1 cellular context compared by ENCODE assay signal in the genomic region with DNA sequence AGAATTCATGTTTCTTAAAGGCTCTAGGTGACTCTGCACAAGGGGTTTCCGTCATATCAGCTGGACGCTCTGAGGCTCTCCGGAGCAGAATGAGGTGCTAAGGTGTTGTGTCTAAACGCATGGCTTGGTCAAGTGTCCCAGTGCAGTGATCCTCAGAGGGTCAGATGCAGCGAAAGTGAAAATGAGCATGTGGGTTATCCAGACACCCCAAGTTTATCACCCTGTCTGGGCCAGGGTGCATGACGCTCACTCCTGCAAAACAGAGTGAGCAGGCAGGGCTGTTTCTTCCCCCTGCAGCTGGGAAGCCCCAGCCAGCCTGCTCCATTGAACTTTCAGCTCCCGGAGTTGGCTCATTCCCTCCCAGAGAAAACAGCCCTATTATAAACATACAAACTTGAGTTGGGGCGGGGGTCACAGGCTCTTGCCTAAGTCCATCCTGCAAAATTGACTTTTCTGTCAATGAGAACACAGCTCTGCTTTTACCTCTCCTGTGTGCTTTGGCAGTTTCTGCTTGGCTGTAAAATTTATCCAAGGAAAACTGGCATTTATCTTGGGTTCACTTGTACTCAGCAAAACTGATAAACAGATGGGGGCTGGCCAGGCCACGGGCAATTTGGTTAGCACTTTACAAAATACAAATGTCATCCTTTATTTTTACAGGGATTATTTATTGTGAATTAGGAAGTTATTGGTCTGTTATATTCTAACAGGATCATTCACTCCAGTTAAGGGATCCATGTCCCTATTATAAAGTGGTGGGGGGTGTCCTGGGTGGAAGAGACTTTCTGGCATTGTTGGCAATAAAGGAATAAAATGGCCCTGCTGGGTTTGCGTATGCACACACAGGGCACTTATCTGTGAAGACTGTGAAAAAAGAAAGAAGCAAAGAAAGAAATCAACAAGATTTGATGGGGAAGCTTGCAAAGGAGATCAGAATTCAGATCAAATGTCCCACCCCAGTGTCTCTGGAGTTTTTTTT.
TF ChIP-seq lines count a peak whose summit lies in the region.

No MANE protein-coding gene starts in this region.

TF ChIP-seq in HepG2, 621 proteins besides CTCF, POLR2A, EP300 and RAD21 (continued from another document and continues in another):
- peak; percentile 70 for TF ChIP-seq ARNT2 (CRISPR knock-in tag; IDR thresholded peaks at IDR 0.05; ENCODE audit: low read depth)
- no peak for TF ChIP-seq RORA (CRISPR knock-in tag; IDR thresholded peaks at IDR 0.05)
- TF ChIP-seq ZNF879 (CRISPR knock-in tag; IDR thresholded peaks at IDR 0.05), result peak; percentile 45
- TF ChIP-seq SMAD9 (CRISPR knock-in tag; IDR thresholded peaks at IDR 0.05), result no peak; the same call in 1 of the 2 replicates
- TF ChIP-seq, protein P1, sequence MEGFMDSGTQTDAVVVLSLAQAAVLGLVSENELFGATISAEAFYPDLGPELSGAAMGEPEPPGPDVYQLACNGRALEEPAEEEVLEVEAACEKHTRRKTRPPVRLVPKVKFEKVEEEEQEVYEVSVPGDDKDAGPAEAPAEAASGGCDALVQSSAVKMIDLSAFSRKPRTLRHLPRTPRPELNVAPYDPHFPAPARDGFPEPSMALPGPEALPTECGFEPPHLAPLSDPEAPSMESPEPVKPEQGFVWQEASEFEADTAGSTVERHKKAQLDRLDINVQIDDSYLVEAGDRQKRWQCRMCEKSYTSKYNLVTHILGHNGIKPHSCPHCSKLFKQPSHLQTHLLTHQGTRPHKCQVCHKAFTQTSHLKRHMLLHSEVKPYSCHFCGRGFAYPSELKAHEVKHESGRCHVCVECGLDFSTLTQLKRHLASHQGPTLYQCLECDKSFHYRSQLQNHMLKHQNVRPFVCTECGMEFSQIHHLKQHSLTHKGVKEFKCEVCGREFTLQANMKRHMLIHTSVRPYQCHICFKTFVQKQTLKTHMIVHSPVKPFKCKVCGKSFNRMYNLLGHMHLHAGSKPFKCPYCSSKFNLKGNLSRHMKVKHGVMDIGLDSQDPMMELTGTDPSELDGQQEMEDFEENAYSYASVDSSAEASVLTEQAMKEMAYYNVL (CRISPR knock-in tag; IDR thresholded peaks at IDR 0.05; ENCODE audit: borderline replicate concordance), result peak; percentile 95
- TF ChIP-seq, protein P2, sequence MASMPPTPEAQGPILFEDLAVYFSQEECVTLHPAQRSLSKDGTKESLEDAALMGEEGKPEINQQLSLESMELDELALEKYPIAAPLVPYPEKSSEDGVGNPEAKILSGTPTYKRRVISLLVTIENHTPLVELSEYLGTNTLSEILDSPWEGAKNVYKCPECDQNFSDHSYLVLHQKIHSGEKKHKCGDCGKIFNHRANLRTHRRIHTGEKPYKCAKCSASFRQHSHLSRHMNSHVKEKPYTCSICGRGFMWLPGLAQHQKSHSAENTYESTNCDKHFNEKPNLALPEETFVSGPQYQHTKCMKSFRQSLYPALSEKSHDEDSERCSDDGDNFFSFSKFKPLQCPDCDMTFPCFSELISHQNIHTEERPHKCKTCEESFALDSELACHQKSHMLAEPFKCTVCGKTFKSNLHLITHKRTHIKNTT (CRISPR knock-in tag; IDR thresholded peaks at IDR 0.05), result 0 out of 2 replicates have a peak, but pooled peaks have one; percentile 11
- no peak for TF ChIP-seq GTF3A (CRISPR knock-in tag; conservative IDR thresholded peaks at IDR 0.05)
- TF ChIP-seq, protein P3, sequence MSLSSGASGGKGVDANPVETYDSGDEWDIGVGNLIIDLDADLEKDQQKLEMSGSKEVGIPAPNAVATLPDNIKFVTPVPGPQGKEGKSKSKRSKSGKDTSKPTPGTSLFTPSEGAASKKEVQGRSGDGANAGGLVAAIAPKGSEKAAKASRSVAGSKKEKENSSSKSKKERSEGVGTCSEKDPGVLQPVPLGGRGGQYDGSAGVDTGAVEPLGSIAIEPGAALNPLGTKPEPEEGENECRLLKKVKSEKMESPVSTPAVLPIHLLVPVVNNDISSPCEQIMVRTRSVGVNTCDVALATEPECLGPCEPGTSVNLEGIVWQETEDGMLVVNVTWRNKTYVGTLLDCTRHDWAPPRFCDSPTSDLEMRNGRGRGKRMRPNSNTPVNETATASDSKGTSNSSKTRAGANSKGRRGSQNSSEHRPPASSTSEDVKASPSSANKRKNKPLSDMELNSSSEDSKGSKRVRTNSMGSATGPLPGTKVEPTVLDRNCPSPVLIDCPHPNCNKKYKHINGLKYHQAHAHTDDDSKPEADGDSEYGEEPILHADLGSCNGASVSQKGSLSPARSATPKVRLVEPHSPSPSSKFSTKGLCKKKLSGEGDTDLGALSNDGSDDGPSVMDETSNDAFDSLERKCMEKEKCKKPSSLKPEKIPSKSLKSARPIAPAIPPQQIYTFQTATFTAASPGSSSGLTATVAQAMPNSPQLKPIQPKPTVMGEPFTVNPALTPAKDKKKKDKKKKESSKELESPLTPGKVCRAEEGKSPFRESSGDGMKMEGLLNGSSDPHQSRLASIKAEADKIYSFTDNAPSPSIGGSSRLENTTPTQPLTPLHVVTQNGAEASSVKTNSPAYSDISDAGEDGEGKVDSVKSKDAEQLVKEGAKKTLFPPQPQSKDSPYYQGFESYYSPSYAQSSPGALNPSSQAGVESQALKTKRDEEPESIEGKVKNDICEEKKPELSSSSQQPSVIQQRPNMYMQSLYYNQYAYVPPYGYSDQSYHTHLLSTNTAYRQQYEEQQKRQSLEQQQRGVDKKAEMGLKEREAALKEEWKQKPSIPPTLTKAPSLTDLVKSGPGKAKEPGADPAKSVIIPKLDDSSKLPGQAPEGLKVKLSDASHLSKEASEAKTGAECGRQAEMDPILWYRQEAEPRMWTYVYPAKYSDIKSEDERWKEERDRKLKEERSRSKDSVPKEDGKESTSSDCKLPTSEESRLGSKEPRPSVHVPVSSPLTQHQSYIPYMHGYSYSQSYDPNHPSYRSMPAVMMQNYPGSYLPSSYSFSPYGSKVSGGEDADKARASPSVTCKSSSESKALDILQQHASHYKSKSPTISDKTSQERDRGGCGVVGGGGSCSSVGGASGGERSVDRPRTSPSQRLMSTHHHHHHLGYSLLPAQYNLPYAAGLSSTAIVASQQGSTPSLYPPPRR (CRISPR knock-in tag; IDR thresholded peaks at IDR 0.05; ENCODE audit: borderline replicate concordance), result peak; percentile 88; the same call in 1 of the 2 replicates
- TF ChIP-seq, protein P4, sequence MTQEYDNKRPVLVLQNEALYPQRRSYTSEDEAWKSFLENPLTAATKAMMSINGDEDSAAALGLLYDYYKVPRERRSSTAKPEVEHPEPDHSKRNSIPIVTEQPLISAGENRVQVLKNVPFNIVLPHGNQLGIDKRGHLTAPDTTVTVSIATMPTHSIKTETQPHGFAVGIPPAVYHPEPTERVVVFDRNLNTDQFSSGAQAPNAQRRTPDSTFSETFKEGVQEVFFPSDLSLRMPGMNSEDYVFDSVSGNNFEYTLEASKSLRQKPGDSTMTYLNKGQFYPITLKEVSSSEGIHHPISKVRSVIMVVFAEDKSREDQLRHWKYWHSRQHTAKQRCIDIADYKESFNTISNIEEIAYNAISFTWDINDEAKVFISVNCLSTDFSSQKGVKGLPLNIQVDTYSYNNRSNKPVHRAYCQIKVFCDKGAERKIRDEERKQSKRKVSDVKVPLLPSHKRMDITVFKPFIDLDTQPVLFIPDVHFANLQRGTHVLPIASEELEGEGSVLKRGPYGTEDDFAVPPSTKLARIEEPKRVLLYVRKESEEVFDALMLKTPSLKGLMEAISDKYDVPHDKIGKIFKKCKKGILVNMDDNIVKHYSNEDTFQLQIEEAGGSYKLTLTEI (CRISPR knock-in tag; conservative IDR thresholded peaks at IDR 0.05), result no peak
- TF ChIP-seq ZNF44 (CRISPR knock-in tag; IDR thresholded peaks at IDR 0.05), result 0 out of 2 replicates have a peak, but pooled peaks have one; percentile 26
- no peak for TF ChIP-seq KDM4B (CRISPR knock-in tag; IDR thresholded peaks at IDR 0.05)
- TF ChIP-seq, protein P5, sequence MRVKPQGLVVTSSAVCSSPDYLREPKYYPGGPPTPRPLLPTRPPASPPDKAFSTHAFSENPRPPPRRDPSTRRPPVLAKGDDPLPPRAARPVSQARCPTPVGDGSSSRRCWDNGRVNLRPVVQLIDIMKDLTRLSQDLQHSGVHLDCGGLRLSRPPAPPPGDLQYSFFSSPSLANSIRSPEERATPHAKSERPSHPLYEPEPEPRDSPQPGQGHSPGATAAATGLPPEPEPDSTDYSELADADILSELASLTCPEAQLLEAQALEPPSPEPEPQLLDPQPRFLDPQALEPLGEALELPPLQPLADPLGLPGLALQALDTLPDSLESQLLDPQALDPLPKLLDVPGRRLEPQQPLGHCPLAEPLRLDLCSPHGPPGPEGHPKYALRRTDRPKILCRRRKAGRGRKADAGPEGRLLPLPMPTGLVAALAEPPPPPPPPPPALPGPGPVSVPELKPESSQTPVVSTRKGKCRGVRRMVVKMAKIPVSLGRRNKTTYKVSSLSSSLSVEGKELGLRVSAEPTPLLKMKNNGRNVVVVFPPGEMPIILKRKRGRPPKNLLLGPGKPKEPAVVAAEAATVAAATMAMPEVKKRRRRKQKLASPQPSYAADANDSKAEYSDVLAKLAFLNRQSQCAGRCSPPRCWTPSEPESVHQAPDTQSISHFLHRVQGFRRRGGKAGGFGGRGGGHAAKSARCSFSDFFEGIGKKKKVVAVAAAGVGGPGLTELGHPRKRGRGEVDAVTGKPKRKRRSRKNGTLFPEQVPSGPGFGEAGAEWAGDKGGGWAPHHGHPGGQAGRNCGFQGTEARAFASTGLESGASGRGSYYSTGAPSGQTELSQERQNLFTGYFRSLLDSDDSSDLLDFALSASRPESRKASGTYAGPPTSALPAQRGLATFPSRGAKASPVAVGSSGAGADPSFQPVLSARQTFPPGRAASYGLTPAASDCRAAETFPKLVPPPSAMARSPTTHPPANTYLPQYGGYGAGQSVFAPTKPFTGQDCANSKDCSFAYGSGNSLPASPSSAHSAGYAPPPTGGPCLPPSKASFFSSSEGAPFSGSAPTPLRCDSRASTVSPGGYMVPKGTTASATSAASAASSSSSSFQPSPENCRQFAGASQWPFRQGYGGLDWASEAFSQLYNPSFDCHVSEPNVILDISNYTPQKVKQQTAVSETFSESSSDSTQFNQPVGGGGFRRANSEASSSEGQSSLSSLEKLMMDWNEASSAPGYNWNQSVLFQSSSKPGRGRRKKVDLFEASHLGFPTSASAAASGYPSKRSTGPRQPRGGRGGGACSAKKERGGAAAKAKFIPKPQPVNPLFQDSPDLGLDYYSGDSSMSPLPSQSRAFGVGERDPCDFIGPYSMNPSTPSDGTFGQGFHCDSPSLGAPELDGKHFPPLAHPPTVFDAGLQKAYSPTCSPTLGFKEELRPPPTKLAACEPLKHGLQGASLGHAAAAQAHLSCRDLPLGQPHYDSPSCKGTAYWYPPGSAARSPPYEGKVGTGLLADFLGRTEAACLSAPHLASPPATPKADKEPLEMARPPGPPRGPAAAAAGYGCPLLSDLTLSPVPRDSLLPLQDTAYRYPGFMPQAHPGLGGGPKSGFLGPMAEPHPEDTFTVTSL (CRISPR knock-in tag; IDR thresholded peaks at IDR 0.05; ENCODE audit: borderline replicate concordance), result peak; percentile 97
- TF ChIP-seq ZKSCAN1 (IDR thresholded peaks at IDR 0.05; ENCODE audit: low read length), result no peak
- TF ChIP-seq, protein P6, sequence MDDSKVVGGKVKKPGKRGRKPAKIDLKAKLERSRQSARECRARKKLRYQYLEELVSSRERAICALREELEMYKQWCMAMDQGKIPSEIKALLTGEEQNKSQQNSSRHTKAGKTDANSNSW (CRISPR knock-in tag; IDR thresholded peaks at IDR 0.05; ENCODE audit: borderline replicate concordance), result no peak
- TF ChIP-seq, protein P7, sequence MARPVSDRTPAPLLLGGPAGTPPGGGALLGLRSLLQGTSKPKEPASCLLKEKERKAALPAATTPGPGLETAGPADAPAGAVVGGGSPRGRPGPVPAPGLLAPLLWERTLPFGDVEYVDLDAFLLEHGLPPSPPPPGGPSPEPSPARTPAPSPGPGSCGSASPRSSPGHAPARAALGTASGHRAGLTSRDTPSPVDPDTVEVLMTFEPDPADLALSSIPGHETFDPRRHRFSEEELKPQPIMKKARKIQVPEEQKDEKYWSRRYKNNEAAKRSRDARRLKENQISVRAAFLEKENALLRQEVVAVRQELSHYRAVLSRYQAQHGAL (CRISPR knock-in tag; IDR thresholded peaks at IDR 0.05; ENCODE audit: not compliant biosample characterization), result peak; percentile 87
- TF ChIP-seq SRSF4 (IDR thresholded peaks at IDR 0.05; ENCODE audit: low read depth, low read length, poor library complexity, severe bottlenecking), result no peak
- no peak for TF ChIP-seq ZBTB42 (CRISPR knock-in tag; IDR thresholded peaks at IDR 0.05)
- TF ChIP-seq PTBP1 (IDR thresholded peaks at IDR 0.05; ENCODE audit: low read depth, low read length, poor library complexity, severe bottlenecking), result no peak
- peak; percentile 51 for TF ChIP-seq ZNF629 (CRISPR knock-in tag; conservative IDR thresholded peaks at IDR 0.05)
- TF ChIP-seq ZNF562 (CRISPR knock-in tag; IDR thresholded peaks at IDR 0.05; ENCODE audit: borderline replicate concordance), result no peak
- TF ChIP-seq, protein P8, sequence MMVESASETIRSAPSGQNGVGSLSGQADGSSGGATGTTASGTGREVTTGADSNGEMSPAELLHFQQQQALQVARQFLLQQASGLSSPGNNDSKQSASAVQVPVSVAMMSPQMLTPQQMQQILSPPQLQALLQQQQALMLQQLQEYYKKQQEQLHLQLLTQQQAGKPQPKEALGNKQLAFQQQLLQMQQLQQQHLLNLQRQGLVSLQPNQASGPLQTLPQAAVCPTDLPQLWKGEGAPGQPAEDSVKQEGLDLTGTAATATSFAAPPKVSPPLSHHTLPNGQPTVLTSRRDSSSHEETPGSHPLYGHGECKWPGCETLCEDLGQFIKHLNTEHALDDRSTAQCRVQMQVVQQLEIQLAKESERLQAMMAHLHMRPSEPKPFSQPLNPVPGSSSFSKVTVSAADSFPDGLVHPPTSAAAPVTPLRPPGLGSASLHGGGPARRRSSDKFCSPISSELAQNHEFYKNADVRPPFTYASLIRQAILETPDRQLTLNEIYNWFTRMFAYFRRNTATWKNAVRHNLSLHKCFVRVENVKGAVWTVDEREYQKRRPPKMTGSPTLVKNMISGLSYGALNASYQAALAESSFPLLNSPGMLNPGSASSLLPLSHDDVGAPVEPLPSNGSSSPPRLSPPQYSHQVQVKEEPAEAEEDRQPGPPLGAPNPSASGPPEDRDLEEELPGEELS (CRISPR knock-in tag; IDR thresholded peaks at IDR 0.05), result peak; percentile 98
- peak; percentile 97 for TF ChIP-seq HOXA5 (CRISPR knock-in tag; IDR thresholded peaks at IDR 0.05)
- no peak for TF ChIP-seq ARID2 (CRISPR knock-in tag; IDR thresholded peaks at IDR 0.05; ENCODE audit: borderline replicate concordance)
- no peak for TF ChIP-seq FOXP1 (IDR thresholded peaks at IDR 0.05)
- TF ChIP-seq FOXP1 (CRISPR knock-in tag; IDR thresholded peaks at IDR 0.05), result peak; percentile 96
- TF ChIP-seq REPIN1 (CRISPR knock-in tag; IDR thresholded peaks at IDR 0.05; ENCODE audit: borderline replicate concordance, low read depth), result peak; percentile 87; the same call in 1 of the 2 replicates
- TF ChIP-seq NFE2L1 (CRISPR knock-in tag; IDR thresholded peaks at IDR 0.05; ENCODE audit: borderline replicate concordance), result no peak
